15 cellular contexts compared by ENCODE assay signal in genomic region chr1:48920741-48921330, GRCh38.
"Had no signal": no experiment of that assay in that cellular context is flagged by ENCODE, and none has a peak within 500 bp of the region (broad histone marks: within the 10 kb centered on the region; RNA-seq: fewer than 3 reads in every experiment).

No MANE protein-coding gene starts in this region.

- ATAC-seq: activated CD8-positive, alpha-beta T cell treated with anti-CD3 and anti-CD28 coated beads for 36 hours had no signal

- H3K4me3 ChIP-seq: ascending aorta, cardiac muscle cell, colonic mucosa, neural progenitor cell, pancreas, right atrium auricular region, transverse colon had no signal

- H3K9me3 Mint-ChIP-seq: activated CD8-positive, alpha-beta T cell treated with anti-CD3 and anti-CD28 coated beads for 36 hours; neural progenitor cell had no signal

- H3K36me3 ChIP-seq: ascending aorta, cardiac muscle cell, colonic mucosa, neural progenitor cell, pancreas, right atrium auricular region, transverse colon had no signal

- H3K4me3 Mint-ChIP-seq: activated CD8-positive, alpha-beta T cell treated with anti-CD3 and anti-CD28 coated beads for 36 hours; mesothelial cell of epicardium; neural progenitor cell had no signal

- DNase-seq: activated CD4-positive, alpha-beta T cell treated with anti-CD3 and anti-CD28 coated beads for 4 hours; activated CD8-positive, alpha-beta memory T cell treated with anti-CD3 and anti-CD28 coated beads, Interleukin-2, amount 50 U/mL, for 48 hours; activated CD8-positive, alpha-beta T cell treated with anti-CD3 and anti-CD28 coated beads for 36 hours; colonic mucosa; effector CD4-positive, alpha-beta T cell; pancreas; small intestine; T-helper 9 cell; transverse colon had no signal

- H3K4me1 ChIP-seq: colonic mucosa, neural progenitor cell, pancreas, right atrium auricular region, transverse colon had no signal

- H3K9me3 ChIP-seq: ascending aorta, colonic mucosa, pancreas, right atrium auricular region, transverse colon had no signal

- H3K36me3 Mint-ChIP-seq: mesothelial cell of epicardium, neural progenitor cell had no signal

- H3K27me3 ChIP-seq: ascending aorta, cardiac muscle cell, colonic mucosa, neural progenitor cell, pancreas, right atrium auricular region, transverse colon had no signal

- H3K4me1 Mint-ChIP-seq: mesothelial cell of epicardium had no signal

- H3K27ac Mint-ChIP-seq: activated CD8-positive, alpha-beta T cell treated with anti-CD3 and anti-CD28 coated beads for 36 hours; mesothelial cell of epicardium; neural progenitor cell had no signal

- H3K27ac ChIP-seq: ascending aorta, cardiac muscle cell, colonic mucosa, neural progenitor cell, pancreas, right atrium auricular region, transverse colon, VCaP had no signal
